In genomic region chr3:184615396-184615795, GRCh38 we compare ENCODE assay signal across 22 cellular contexts. TPM values are rescaled to one million over a fixed set of nuclear protein-coding genes. Genes with fewer than 3 reads are reported as not detected.
"Had no signal": no experiment of that assay in that cellular context is flagged by ENCODE, and none has a peak within 500 bp of the region (broad histone marks: within the 10 kb centered on the region; RNA-seq: fewer than 3 reads in every experiment).

No MANE protein-coding gene starts in this region.

- H3K27ac Mint-ChIP-seq: immature natural killer cell, mesothelial cell of epicardium had no signal

- H3K9me3 Mint-ChIP-seq: immature natural killer cell, mesothelial cell of epicardium had no signal

- DNase-seq: dermis blood vessel endothelial cell; dorsolateral prefrontal cortex; effector CD4-positive, alpha-beta T cell; effector memory CD4-positive, alpha-beta T cell; foreskin keratinocyte; heart left ventricle; hypothalamus; immature natural killer cell; islet precursor cell; kidney; kidney glomerular epithelial cell; left lung; left ventricle myocardium superior; lower lobe of right lung; mesenchymal stem cell; mucosa of descending colon had no signal

- H3K4me2 ChIP-seq: hepatocyte had no signal

- H2AFZ ChIP-seq: hepatocyte had no signal

- H3K4me3 Mint-ChIP-seq: immature natural killer cell, mesothelial cell of epicardium had no signal

- H3K9me3 ChIP-seq: esophagus muscularis mucosa, gastroesophageal sphincter, heart left ventricle, left lung, lower lobe of right lung, mucosa of descending colon had no signal

- H3K4me3 ChIP-seq: coronary artery, dorsolateral prefrontal cortex, esophagus muscularis mucosa, gastroesophageal sphincter, heart left ventricle, hepatocyte, left lung, lower lobe of right lung, mucosa of descending colon had no signal

- H3K36me3 Mint-ChIP-seq: mesothelial cell of epicardium had no signal

- H3K36me3 ChIP-seq: esophagus muscularis mucosa, gastroesophageal sphincter, heart left ventricle, left lung, lower lobe of right lung had no signal

- H3K27me3 ChIP-seq: heart left ventricle, hepatocyte, left lung had no signal

- H3K27ac ChIP-seq: coronary artery, dorsolateral prefrontal cortex, esophagus muscularis mucosa, foreskin keratinocyte, gastroesophageal sphincter, heart left ventricle, hepatocyte, left lung, lower lobe of right lung had no signal

- ATAC-seq: foreskin keratinocyte, gastroesophageal sphincter, heart left ventricle, left lung, left ventricle myocardium superior, lower lobe of right lung, mucosa of descending colon had no signal

RNA-seq across cellular contexts. Expression of gene EPHB3, which starts 53.8 kb away (rescaled TPM):
- total RNA-seq: endothelial cell of umbilical vein had no signal
